Comparison of ENCODE assay signal across 22 cellular contexts in the genomic region with DNA sequence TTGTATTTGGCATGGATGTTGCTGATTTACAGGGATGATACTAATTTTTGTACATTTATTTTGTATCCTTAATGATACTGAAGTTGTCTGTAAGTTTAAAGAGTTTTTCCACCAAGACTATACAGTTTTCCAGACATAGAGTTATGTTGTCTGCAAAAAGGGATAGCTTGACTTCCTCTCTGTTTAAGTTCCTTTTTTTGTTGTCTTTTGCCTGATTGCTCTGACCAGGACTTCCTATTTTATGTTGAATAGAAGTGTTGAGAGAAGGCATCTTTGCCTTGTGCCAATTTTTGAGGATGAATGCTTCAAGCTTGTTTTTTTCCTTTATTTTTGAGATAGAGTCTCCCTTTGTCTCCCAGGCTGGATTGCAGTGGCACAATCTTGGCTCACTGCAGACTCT. TPM values are rescaled to one million over a fixed set of nuclear protein-coding genes. Genes with fewer than 3 reads are reported as not detected.
DNase-seq lines count a peak whose midpoint lies in the region; ATAC-seq and TF ChIP-seq lines count a peak whose summit lies in the region.
"Had no signal": no experiment of that assay in that cellular context is flagged by ENCODE, and none has a peak within 500 bp of the region (broad histone marks: within the 10 kb centered on the region; RNA-seq: fewer than 3 reads in every experiment).

No MANE protein-coding gene starts in this region.

- intact Hi-C loops in OCI-LY7 (cut with micrococcal nuclease; ENCODE audit: unreplicated experiment) (no loop called here), mucosa of descending colon (cut with DNase I, micrococcal nuclease) (no loop called here)

- no peak overlapping the region for H3K4me2 ChIP-seq in OCI-LY7 (ENCODE audit: low read length)

- H3K4me3 Mint-ChIP-seq in WTC11 = no peak overlapping the region

- H3K9me3 Mint-ChIP-seq in WTC11 = no peaks in the 10 kb centered on the region

- POLR2A ChIA-PET in OCI-LY7 (lab: Charles Lee) = no interaction called here
- POLR2A ChIA-PET in WTC11 (lab: Charles Lee) = no interaction called here

- no peaks in the 10 kb centered on the region for H3K27me3 Mint-ChIP-seq in WTC11 (ENCODE audit: low read depth)

- no peak overlapping the region for H2AFZ ChIP-seq in OCI-LY7 (ENCODE audit: low read length)

- H3K36me3 ChIP-seq in OCI-LY7 (ENCODE audit: insufficient read depth, low read length) = peaks cover 3% of the 10 kb centered on the region
- H3K36me3 ChIP-seq in mucosa of descending colon (ENCODE audit: low read depth) = no peaks in the 10 kb centered on the region

- H3K27ac Mint-ChIP-seq in WTC11 = peak overlapping the region; percentile 51

- H3K9me2 ChIP-seq in OCI-LY7 (ENCODE audit: insufficient read depth, low read length) = no peaks in the 10 kb centered on the region

- H3K4me1 ChIP-seq in OCI-LY7 (ENCODE audit: insufficient read depth, low read length, poor library complexity, severe bottlenecking) (peaks cover 22% of the 10 kb centered on the region), mucosa of descending colon (ENCODE audit: low read depth) (peaks cover 6% of the 10 kb centered on the region)
- H3K4me1 ChIP-seq: SJCRH30 had no signal

- DNase-seq in AML-193 (lab: John Stamatoyannopoulos, UW) (peak; percentile 66 to 75), Kasumi-1 (lab: John Stamatoyannopoulos, UW) (peak; percentile 66 to 76), OCI-LY7 (ENCODE audit: low spot score) (no peak), WTC11 (ENCODE audit: low spot score) (no peak), SW 1271 (lab: John Stamatoyannopoulos, UW) (no peak), mucosa of descending colon (no peak), RPMI8226 (no peak)
- DNase-seq: 8988T; ACHN; Calu3; DMS79 treated with DMSO at 0.1 percent for 48 hours; H7; KG1; MM.1S; NCI-H1105 treated with DMSO at 0.1 percent for 48 hours; NCI-H2029; NCI-H446 treated with DMSO at 0.1 percent for 48 hours; NCI-H526; NCI-H82; NK-92 treated with Interleukin-12 subunit alpha and Interleukin-12 subunit beta, amount 100 ng/mL, for 24 hours; SJCRH30 had no signal

- H3K4me3 ChIP-seq in OCI-LY7 (ENCODE audit: low read depth, low read length, poor library complexity, severe bottlenecking) (no peak overlapping the region), mucosa of descending colon (no peak overlapping the region)
- H3K4me3 ChIP-seq: SJCRH30 had no signal

- BruUV-seq in OCI-LY7 (replicated peaks; lab: Mats Ljungman, UMichigan) = no TSS peak

- peak overlapping the region; percentile 16 for H3K27ac ChIP-seq in OCI-LY7 (ENCODE audit: low read depth, low read length, poor library complexity, severe bottlenecking)
- H3K27ac ChIP-seq: SJCRH30 had no signal

- TF ChIP-seq CTCF in OCI-LY7 (conservative IDR thresholded peaks at IDR 0.05; ENCODE audit: low read length) (no peak), WTC11 (IDR thresholded peaks at IDR 0.05) (no peak), mucosa of descending colon (IDR thresholded peaks at IDR 0.05) (no peak)

- H3K9me3 ChIP-seq in OCI-LY7 (ENCODE audit: low read length) = peaks cover 15% of the 10 kb centered on the region; the same call in 1 of the 2 replicates
- H3K9me3 ChIP-seq in mucosa of descending colon = peaks cover 32% of the 10 kb centered on the region
- H3K9me3 ChIP-seq: SJCRH30 had no signal

- peaks cover 36% of the 10 kb centered on the region; the same call in 1 of the 2 replicates for H3K79me2 ChIP-seq in OCI-LY7 (ENCODE audit: insufficient read depth, low read depth, low read length)

- no peaks in the 10 kb centered on the region for H4K20me1 ChIP-seq in OCI-LY7 (ENCODE audit: insufficient read depth, low read length)

- ATAC-seq in WTC11 = no peak
- ATAC-seq in mucosa of descending colon = no peak
- ATAC-seq: SK-N-SH treated with all-trans-retinoic acid at 6 μM for 48 hours had no signal

- H3K36me3 Mint-ChIP-seq in WTC11 = peaks cover 6% of the 10 kb centered on the region

- CTCF ChIA-PET in OCI-LY7 (lab: Charles Lee; ENCODE audit: unreplicated experiment) (no interaction called here), WTC11 (lab: Charles Lee) (interaction anchor here (1.1 kb wide), 1 partner anchor 28 kb away, joined by 4 read pairs; no protein-coding TSS in a partner anchor)

- H3K4me1 Mint-ChIP-seq in WTC11 = peaks cover 57% of the 10 kb centered on the region

TF ChIP-seq in WTC11, 78 proteins besides CTCF, POLR2A, EP300 and RAD21:
- TF ChIP-seq NFYB (CRISPR knock-in tag; conservative IDR thresholded peaks at IDR 0.05; ENCODE audit: low read depth) = no peak
- no peak for TF ChIP-seq GRHL2 (CRISPR knock-in tag; IDR thresholded peaks at IDR 0.05; ENCODE audit: insufficient replicate concordance, severe bottlenecking)
- TF ChIP-seq EMX1 (CRISPR knock-in tag; IDR thresholded peaks at IDR 0.05) = no peak
- no peak for TF ChIP-seq JAZF1 (CRISPR knock-in tag; IDR thresholded peaks at IDR 0.05)
- TF ChIP-seq ZNF138 (CRISPR knock-in tag; conservative IDR thresholded peaks at IDR 0.05) = no peak
- no peak for TF ChIP-seq CDX4 (CRISPR knock-in tag; IDR thresholded peaks at IDR 0.05; ENCODE audit: borderline replicate concordance)
- TF ChIP-seq ZNF263 (CRISPR knock-in tag; IDR thresholded peaks at IDR 0.05; ENCODE audit: low read depth) = no peak
- TF ChIP-seq SP1 (CRISPR knock-in tag; conservative IDR thresholded peaks at IDR 0.05) = no peak
- no peak for TF ChIP-seq CREM (CRISPR knock-in tag; IDR thresholded peaks at IDR 0.05)
- TF ChIP-seq, protein P1, sequence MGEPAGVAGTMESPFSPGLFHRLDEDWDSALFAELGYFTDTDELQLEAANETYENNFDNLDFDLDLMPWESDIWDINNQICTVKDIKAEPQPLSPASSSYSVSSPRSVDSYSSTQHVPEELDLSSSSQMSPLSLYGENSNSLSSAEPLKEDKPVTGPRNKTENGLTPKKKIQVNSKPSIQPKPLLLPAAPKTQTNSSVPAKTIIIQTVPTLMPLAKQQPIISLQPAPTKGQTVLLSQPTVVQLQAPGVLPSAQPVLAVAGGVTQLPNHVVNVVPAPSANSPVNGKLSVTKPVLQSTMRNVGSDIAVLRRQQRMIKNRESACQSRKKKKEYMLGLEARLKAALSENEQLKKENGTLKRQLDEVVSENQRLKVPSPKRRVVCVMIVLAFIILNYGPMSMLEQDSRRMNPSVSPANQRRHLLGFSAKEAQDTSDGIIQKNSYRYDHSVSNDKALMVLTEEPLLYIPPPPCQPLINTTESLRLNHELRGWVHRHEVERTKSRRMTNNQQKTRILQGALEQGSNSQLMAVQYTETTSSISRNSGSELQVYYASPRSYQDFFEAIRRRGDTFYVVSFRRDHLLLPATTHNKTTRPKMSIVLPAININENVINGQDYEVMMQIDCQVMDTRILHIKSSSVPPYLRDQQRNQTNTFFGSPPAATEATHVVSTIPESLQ (CRISPR knock-in tag; IDR thresholded peaks at IDR 0.05) = no peak
- no peak for TF ChIP-seq NR2C2 (CRISPR knock-in tag; IDR thresholded peaks at IDR 0.05)
- no peak for TF ChIP-seq SMAD4 (CRISPR knock-in tag; IDR thresholded peaks at IDR 0.05)
- no peak for TF ChIP-seq TP53 (CRISPR knock-in tag; IDR thresholded peaks at IDR 0.05)
- TF ChIP-seq IRF2 (CRISPR knock-in tag; IDR thresholded peaks at IDR 0.05; ENCODE audit: borderline replicate concordance, low read depth) = no peak
- TF ChIP-seq ZMAT4 (CRISPR knock-in tag; IDR thresholded peaks at IDR 0.05) = no peak
TF ChIP-seq in WTC11: peak in this region for 0.

RNA-seq across cellular contexts. Expression of gene ZNF681, which starts 36.8 kb away (rescaled TPM):
- 3.1 and 4.3 TPM in 2 replicates for total RNA-seq in OCI-LY7 (2014; rRNA removed; shearing (Covaris generic))
- total RNA-seq in OCI-LY7 (2022) (6.0 and 6.2 TPM in 2 replicates), WTC11 (2021) (12.9 to 16.9 TPM (median 14.5 TPM) in 3 replicates), mucosa of descending colon (1 to 10 TPM; 2.1 to 5.4 (median 3.3) TPM)

Comparison
In these comparisons a context has a peak if more than half of its experiments do, and no peak if none do; other contexts are left out.
1. DNase-seq: peak in AML-193 (2 of 2) and Kasumi-1 (2 of 2); none in OCI-LY7 (single experiment), WTC11 (single experiment), SW 1271 (0 of 2), mucosa of descending colon (0 of 3) and RPMI8226 (single experiment).